Comparison of ENCODE assay signal across 9 cellular contexts in genomic region chr9:133532937-133533668, GRCh38. TPM values are rescaled to one million over a fixed set of nuclear protein-coding genes. Genes with fewer than 3 reads are reported as not detected.
A peak's percentile ranks its signal among the peaks of the same experiment; 100 is the strongest.
DNase-seq lines count a peak whose midpoint lies in the region; ATAC-seq, FAIRE-seq and TF ChIP-seq lines count a peak whose summit lies in the region.
"Had no signal": no experiment of that assay in that cellular context is flagged by ENCODE, and none has a peak within 500 bp of the region (broad histone marks: within the 10 kb centered on the region; RNA-seq: fewer than 3 reads in every experiment).

No MANE protein-coding gene starts in this region.

- H3K4me1 ChIP-seq in CD8-positive, alpha-beta T cell (ENCODE audit: insufficient read depth, low read length): peaks cover 26% of the 10 kb centered on the region

- intact Hi-C loops in CD8-positive, alpha-beta T cell (cut with DNase I, micrococcal nuclease): loop anchor here (1.0 kb wide), 2 partner anchors 183 to 193 kb away; no protein-coding TSS in a partner anchor
- intact Hi-C loops in activated T-helper 2 cell treated with anti-CD3 and anti-CD28 coated beads, Interferon-gamma antibody, Interleukin-2, Interleukin-4, amounts not matched to agents 10 μg/mL and 5 μg/mL and 100 μg/mL, durations not matched to agents 14 hours and 24 hours and 36 hours (cut with micrococcal nuclease): loop anchor here (5.0 kb wide), 1 partner anchor 194 kb away; no protein-coding TSS in a partner anchor

- H3K4me3 ChIP-seq in CD8-positive, alpha-beta T cell (ENCODE audit: low read depth, low read length): no peak overlapping the region
- H3K4me3 ChIP-seq in retinal pigment epithelial cell (ENCODE audit: low read length): no peak overlapping the region

- peak; percentile 78 for ATAC-seq in CD8-positive, alpha-beta T cell
- no peak for ATAC-seq in HG02938 (IDR thresholded peaks at IDR 0.05; ENCODE audit: unreplicated experiment)
- ATAC-seq in HG03571 (IDR thresholded peaks at IDR 0.05; ENCODE audit: unreplicated experiment): no peak

- H3K9me3 ChIP-seq in CD8-positive, alpha-beta T cell (ENCODE audit: low read length): no peaks in the 10 kb centered on the region

- no peaks in the 10 kb centered on the region for H3K36me3 ChIP-seq in CD8-positive, alpha-beta T cell (ENCODE audit: insufficient read depth, low read length)

- CTCF ChIA-PET in CD8-positive, alpha-beta T cell (lab: Charles Lee): interaction anchor here (0.7 to 2.8 kb wide), 4 partner anchors 10 to 200 kb away, joined by 3 to 8 read pairs (median 4); no protein-coding TSS in a partner anchor

- no peaks in the 10 kb centered on the region for H3K27me3 ChIP-seq in CD8-positive, alpha-beta T cell (ENCODE audit: insufficient read depth, low read length)

- peak overlapping the region; percentile 49 for H3K27ac Mint-ChIP-seq in CD8-positive, alpha-beta T cell
- no peak overlapping the region for H3K27ac Mint-ChIP-seq in activated T-helper 2 cell treated with anti-CD3 and anti-CD28 coated beads, Interferon-gamma antibody, Interleukin-2, Interleukin-4, amounts not matched to agents 10 μg/mL and 5 μg/mL and 100 μg/mL, durations not matched to agents 14 hours and 24 hours and 36 hours

- H3K27ac ChIP-seq in CD8-positive, alpha-beta T cell (ENCODE audit: low read depth, low read length): no peak overlapping the region

- DNase-seq in CD8-positive, alpha-beta T cell: peak; percentile 25 to 82 (median 59)
- DNase-seq in HuH-7 (ENCODE audit: low spot score) (peak; percentile 96), RCC 7860 (ENCODE audit: low spot score) (peak; percentile 13), globus pallidus (ENCODE audit: low spot score) (peak; percentile 59), retinal pigment epithelial cell (ENCODE audit: low read depth) (peak; percentile 34)
- peak; percentile 53 for DNase-seq in activated T-helper 2 cell treated with anti-CD3 and anti-CD28 coated beads, Interferon-gamma antibody, Interleukin-2, Interleukin-4, amounts not matched to agents 10 μg/mL and 5 μg/mL and 100 μg/mL, durations not matched to agents 14 hours and 24 hours and 36 hours (ENCODE audit: low spot score)

- no peaks in the 10 kb centered on the region for H3K36me3 Mint-ChIP-seq in CD8-positive, alpha-beta T cell
- no peaks in the 10 kb centered on the region for H3K36me3 Mint-ChIP-seq in activated T-helper 2 cell treated with anti-CD3 and anti-CD28 coated beads, Interferon-gamma antibody, Interleukin-2, Interleukin-4, amounts not matched to agents 10 μg/mL and 5 μg/mL and 100 μg/mL, durations not matched to agents 14 hours and 24 hours and 36 hours (ENCODE audit: low read depth)
- H3K36me3 Mint-ChIP-seq: IgD-negative memory B cell had no signal

- peak overlapping the region; percentile 42 for H3K4me3 Mint-ChIP-seq in CD8-positive, alpha-beta T cell
- no peak overlapping the region for H3K4me3 Mint-ChIP-seq in activated T-helper 2 cell treated with anti-CD3 and anti-CD28 coated beads, Interferon-gamma antibody, Interleukin-2, Interleukin-4, amounts not matched to agents 10 μg/mL and 5 μg/mL and 100 μg/mL, durations not matched to agents 14 hours and 24 hours and 36 hours (ENCODE audit: low read depth)

- POLR2A ChIA-PET in CD8-positive, alpha-beta T cell (lab: Charles Lee): no interaction called here

- TF ChIP-seq CTCF in CD8-positive, alpha-beta T cell (IDR thresholded peaks at IDR 0.05): peak; percentile 48
- TF ChIP-seq CTCF in retinal pigment epithelial cell (conservative IDR thresholded peaks at IDR 0.05; ENCODE audit: low read depth, low read length): peak; percentile 67

- peaks cover 10% of the 10 kb centered on the region for H3K27me3 Mint-ChIP-seq in CD8-positive, alpha-beta T cell (ENCODE audit: low read depth)
- peaks cover 16% of the 10 kb centered on the region for H3K27me3 Mint-ChIP-seq in activated T-helper 2 cell treated with anti-CD3 and anti-CD28 coated beads, Interferon-gamma antibody, Interleukin-2, Interleukin-4, amounts not matched to agents 10 μg/mL and 5 μg/mL and 100 μg/mL, durations not matched to agents 14 hours and 24 hours and 36 hours (ENCODE audit: low read depth)

- H3K4me1 Mint-ChIP-seq in CD8-positive, alpha-beta T cell (ENCODE audit: low read depth): peaks cover 13% of the 10 kb centered on the region
- no peaks in the 10 kb centered on the region for H3K4me1 Mint-ChIP-seq in activated T-helper 2 cell treated with anti-CD3 and anti-CD28 coated beads, Interferon-gamma antibody, Interleukin-2, Interleukin-4, amounts not matched to agents 10 μg/mL and 5 μg/mL and 100 μg/mL, durations not matched to agents 14 hours and 24 hours and 36 hours (ENCODE audit: low read depth)

- no peak for FAIRE-seq in RCC 7860 (lab: Jason Lieb, UNC)

- no peaks in the 10 kb centered on the region for H3K9me3 Mint-ChIP-seq in CD8-positive, alpha-beta T cell
- no peaks in the 10 kb centered on the region for H3K9me3 Mint-ChIP-seq in activated T-helper 2 cell treated with anti-CD3 and anti-CD28 coated beads, Interferon-gamma antibody, Interleukin-2, Interleukin-4, amounts not matched to agents 10 μg/mL and 5 μg/mL and 100 μg/mL, durations not matched to agents 14 hours and 24 hours and 36 hours
- H3K9me3 Mint-ChIP-seq: IgD-negative memory B cell had no signal

RNA-seq across cellular contexts. Expression of gene ADAMTSL2, which starts 1.4 kb away (rescaled TPM):
- under 1 TPM; 0.33 to 0.44 TPM for total RNA-seq in CD8-positive, alpha-beta T cell
- not detected in 2 replicates for total RNA-seq in activated T-helper 2 cell treated with anti-CD3 and anti-CD28 coated beads, Interferon-gamma antibody, Interleukin-2, Interleukin-4, amounts not matched to agents 10 μg/mL and 5 μg/mL and 100 μg/mL, durations not matched to agents 14 hours and 24 hours and 36 hours

RNA-seq across cellular contexts. Expression of gene MYMK, which starts 8.3 kb away (rescaled TPM):
- not detected for total RNA-seq in CD8-positive, alpha-beta T cell
- not detected in 2 replicates for total RNA-seq in activated T-helper 2 cell treated with anti-CD3 and anti-CD28 coated beads, Interferon-gamma antibody, Interleukin-2, Interleukin-4, amounts not matched to agents 10 μg/mL and 5 μg/mL and 100 μg/mL, durations not matched to agents 14 hours and 24 hours and 36 hours

RNA-seq across cellular contexts. Expression of gene SLC2A6, which starts 54.2 kb away (rescaled TPM):
- total RNA-seq in CD8-positive, alpha-beta T cell: 1 to 10 TPM; 8.0 to 9.7 TPM
- total RNA-seq in activated T-helper 2 cell treated with anti-CD3 and anti-CD28 coated beads, Interferon-gamma antibody, Interleukin-2, Interleukin-4, amounts not matched to agents 10 μg/mL and 5 μg/mL and 100 μg/mL, durations not matched to agents 14 hours and 24 hours and 36 hours: 6.1 and 6.5 TPM in 2 replicates

Comparison
In these comparisons a context has a peak if more than half of its experiments do, and no peak if none do; other contexts are left out.
1. DNase-seq: peak in every context shown above with its lines; median percentile 96 in HuH-7; 59 in CD8-positive, alpha-beta T cell; 59 in globus pallidus; 53 in activated T-helper 2 cell treated with anti-CD3 and anti-CD28 coated beads, Interferon-gamma antibody, Interleukin-2, Interleukin-4, amounts not matched to agents 10 μg/mL and 5 μg/mL and 100 μg/mL, durations not matched to agents 14 hours and 24 hours and 36 hours; 34 in retinal pigment epithelial cell; 13 in RCC 7860.